Comparison of ENCODE assay signal across 21 cellular contexts in genomic region chr7:72015106-72015505, GRCh38.
"Had no signal": no experiment of that assay in that cellular context is flagged by ENCODE, and none has a peak within 500 bp of the region (broad histone marks: within the 10 kb centered on the region; RNA-seq: fewer than 3 reads in every experiment).

No MANE protein-coding gene starts in this region.

- H3K4me1 ChIP-seq: left ventricle myocardium inferior, parathyroid adenoma, psoas muscle, suprapubic skin, tibial artery, upper lobe of right lung had no signal

- DNase-seq: hypothalamus; immature natural killer cell; kidney; left ventricle myocardium inferior; midbrain; mucosa of descending colon; naive thymus-derived CD4-positive, alpha-beta T cell; psoas muscle; stimulated activated CD4-positive, alpha-beta T cell treated with anti-CD3 and anti-CD28 coated beads, Interleukin-12 subunit alpha, Interleukin-12 subunit beta, amount 100 ng/mL, for 4 hours; stimulated activated CD4-positive, alpha-beta T cell treated with anti-CD3 and anti-CD28 coated beads, Interleukin-15, amount 100 ng/mL, for 24 hours; stimulated activated CD4-positive, alpha-beta T cell treated with anti-CD3 and anti-CD28 coated beads, Interleukin-2, amount 100 ng/mL, for 24 hours; stimulated activated CD4-positive, alpha-beta T cell treated with anti-CD3 and anti-CD28 coated beads, Interleukin-4, amount 100 ng/mL, for 1 hour; stimulated activated naive B cell treated with anti-CD40 and anti-IgM and Interleukin-4, amounts not matched to agents 10 μg/mL and 1 μg/mL and 100 μg/mL, for 72 hours; tibial artery; trophoblast cell; upper lobe of right lung had no signal

- H3K27me3 ChIP-seq: suprapubic skin, tibial artery, upper lobe of right lung had no signal

- H3K9me3 ChIP-seq: thoracic aorta, upper lobe of right lung had no signal

- H3K36me3 ChIP-seq: left ventricle myocardium inferior, suprapubic skin, thoracic aorta, tibial artery, upper lobe of right lung had no signal

- H3K27ac ChIP-seq: left ventricle myocardium inferior, parathyroid adenoma, psoas muscle, skin epidermis, suprapubic skin, thoracic aorta, tibial artery, upper lobe of right lung had no signal

- H3K4me3 ChIP-seq: left ventricle myocardium inferior, lung, mucosa of descending colon, psoas muscle, skin epidermis, suprapubic skin, thoracic aorta, tibial artery, upper lobe of right lung had no signal
